ENCODE assay signal across 1 cellular context in the genomic region with DNA sequence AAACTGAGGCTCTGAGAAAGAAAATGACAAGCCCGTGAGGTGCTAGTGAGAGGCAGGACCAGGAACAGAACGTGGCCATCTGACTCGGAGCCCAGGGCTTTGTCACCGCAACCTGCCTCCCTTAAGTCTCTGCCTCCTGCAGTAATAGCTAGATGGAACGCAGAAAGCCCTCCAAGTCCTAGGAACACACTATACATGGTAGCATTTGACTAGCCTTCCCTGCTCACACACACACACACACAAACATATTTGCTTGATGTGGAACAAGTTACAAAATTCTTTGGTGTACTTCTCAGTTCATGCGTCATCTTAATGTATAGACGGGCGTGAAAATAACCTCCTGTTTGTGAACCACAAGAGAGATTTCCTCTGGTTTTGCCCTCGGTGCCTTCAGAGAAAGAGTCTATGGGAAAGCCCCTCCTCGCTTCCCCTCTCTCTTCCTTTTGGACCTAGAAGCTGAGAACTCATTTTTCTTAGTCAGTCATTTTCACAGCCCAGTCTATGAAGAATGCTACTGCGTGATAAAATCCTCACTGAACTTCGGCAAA.
TF ChIP-seq lines count a peak whose summit lies in the region.

No MANE protein-coding gene starts in this region.

TF ChIP-seq in GM12878, 131 proteins besides CTCF, POLR2A, EP300 and RAD21:
- no peak for TF ChIP-seq EGR1 (IDR thresholded peaks at IDR 0.05; ENCODE audit: borderline replicate concordance in 1 of 2, low read depth in 2 of 2, low read length in 2 of 2)
- peak in 1 of 2 experiments; percentile 47; a peak in 1 of 4 replicates for TF ChIP-seq IKZF2 (IDR thresholded peaks at IDR 0.05)
- TF ChIP-seq RUNX3 (IDR thresholded peaks at IDR 0.05; ENCODE audit: low read length): peak; percentile 46; the same call in 1 of the 2 replicates
